Comparison of ENCODE assay signal across 1 cellular context in genomic region chrX:15336023-15336413, GRCh38.
TF ChIP-seq lines count a peak whose summit lies in the region.

No MANE protein-coding gene starts in this region.

TF ChIP-seq in A549, 52 proteins besides CTCF, POLR2A, EP300 and RAD21:
- TF ChIP-seq NFE2L2 (conservative IDR thresholded peaks at IDR 0.05; ENCODE audit: low read length) (no peak), REST (IDR thresholded peaks at IDR 0.05) (no peak), NR3C1 (IDR thresholded peaks at IDR 0.05) (no peak), NPAS2 (CRISPR knock-in tag; IDR thresholded peaks at IDR 0.05; ENCODE audit: borderline replicate concordance) (no peak), RNF2 (IDR thresholded peaks at IDR 0.05; ENCODE audit: borderline replicate concordance, low read depth) (no peak), HOXB5 (CRISPR knock-in tag; IDR thresholded peaks at IDR 0.05) (no peak), HEYL (CRISPR knock-in tag; IDR thresholded peaks at IDR 0.05) (no peak), ZSCAN20 (CRISPR knock-in tag; IDR thresholded peaks at IDR 0.05) (no peak), SMC3 (IDR thresholded peaks at IDR 0.05) (no peak), TP53 (CRISPR knock-in tag; IDR thresholded peaks at IDR 0.05) (no peak), CBX8 (IDR thresholded peaks at IDR 0.05) (no peak), ZC3H11A (IDR thresholded peaks at IDR 0.05) (no peak), ESRRA (IDR thresholded peaks at IDR 0.05; ENCODE audit: borderline replicate concordance, low read length) (no peak), HES2 (IDR thresholded peaks at IDR 0.05) (no peak)
TF ChIP-seq in A549: peak in this region for 0.
